Comparison of ENCODE assay signal across 24 cellular contexts in the genomic region with DNA sequence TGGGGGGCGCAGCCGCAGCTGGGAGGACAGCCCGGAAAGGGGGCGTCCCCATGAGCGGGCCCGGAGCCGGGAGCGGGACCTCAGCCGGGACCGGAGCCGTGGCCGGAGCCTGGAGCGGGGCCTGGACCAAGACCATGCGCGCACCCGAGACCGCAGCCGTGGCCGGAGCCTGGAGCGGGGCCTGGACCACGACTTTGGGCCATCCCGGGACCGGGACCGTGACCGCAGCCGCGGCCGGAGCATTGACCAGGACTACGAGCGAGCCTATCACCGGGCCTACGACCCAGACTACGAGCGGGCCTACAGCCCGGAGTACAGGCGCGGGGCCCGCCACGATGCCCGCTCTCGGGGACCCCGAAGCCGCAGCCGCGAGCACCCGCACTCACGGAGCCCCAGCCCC.
"Had no signal": no experiment of that assay in that cellular context is flagged by ENCODE, and none has a peak within 500 bp of the region (broad histone marks: within the 10 kb centered on the region; RNA-seq: fewer than 3 reads in every experiment).

No MANE protein-coding gene starts in this region.

- H3K27ac ChIP-seq: adrenal gland, esophagus muscularis mucosa, lower lobe of right lung, stomach, suprapubic skin, transverse colon, WERI-Rb-1 had no signal

- ATAC-seq: activated T-helper 17 cell treated with anti-CD3 and anti-CD28 coated beads, Interleukin-2, amount 50 U/mL, for 72 hours had no signal

- H3K4me1 ChIP-seq: lower lobe of right lung, suprapubic skin, transverse colon had no signal

- H3K4me3 ChIP-seq: adrenal gland, esophagus muscularis mucosa, lower lobe of right lung, stomach, suprapubic skin, transverse colon had no signal

- FAIRE-seq: astrocyte, colon, frontal cortex, TTC549 had no signal

- H3K27me3 ChIP-seq: adrenal gland, esophagus muscularis mucosa, stomach, suprapubic skin, transverse colon had no signal

- DNase-seq: activated CD4-positive, alpha-beta T cell treated with anti-CD3 and anti-CD28 coated beads for 1 hour; activated CD4-positive, alpha-beta T cell treated with anti-CD3 and anti-CD28 coated beads, Interleukin-2, amount 50 U/mL, for 4 hours; activated CD8-positive, alpha-beta memory T cell treated with anti-CD3 and anti-CD28 coated beads for 24 hours; activated CD8-positive, alpha-beta memory T cell treated with anti-CD3 and anti-CD28 coated beads, Interleukin-2, amount 50 U/mL, for 4 hours; activated naive CD4-positive, alpha-beta T cell; activated T-cell treated with anti-CD3 and anti-CD28 coated beads, Interleukin-2, amount 50 U/mL, for 24 hours; adrenal gland; effector memory CD4-positive, alpha-beta T cell; hypothalamus; lower lobe of right lung; naive B cell; retina; stimulated activated CD4-positive, alpha-beta T cell treated with anti-CD3 and anti-CD28 coated beads, Interleukin-4, amount 100 ng/mL, for 24 hours; stomach; T-helper 1 cell; transverse colon; WERI-Rb-1 had no signal

- H3K9me3 ChIP-seq: adrenal gland, esophagus muscularis mucosa, lower lobe of right lung, stomach, suprapubic skin, transverse colon had no signal
